Comparison of ENCODE assay signal across 1 cellular context in the genomic region with DNA sequence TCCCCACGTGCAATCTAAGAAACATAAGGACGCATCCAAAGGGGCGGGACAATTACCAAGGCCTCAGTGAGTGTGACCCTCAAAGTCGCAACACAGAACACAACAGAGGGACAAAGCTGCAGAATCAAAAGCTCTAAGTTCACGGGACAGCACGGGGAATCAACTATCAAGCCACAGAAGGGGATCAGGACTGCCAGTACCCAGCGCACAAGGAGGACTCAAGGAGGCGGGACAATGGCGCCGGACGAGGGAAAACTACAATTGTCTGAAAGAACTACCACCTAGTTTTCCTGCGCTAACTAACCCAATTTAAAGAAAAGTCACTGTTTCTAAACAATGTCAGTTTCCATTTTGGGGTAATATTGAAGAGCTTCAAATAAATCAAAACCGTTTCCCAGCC.
TF ChIP-seq lines count a peak whose summit lies in the region.

No MANE protein-coding gene starts in this region.

TF ChIP-seq in HepG2, 621 proteins besides CTCF, POLR2A, EP300 and RAD21:
- no peak for TF ChIP-seq SP5 (CRISPR knock-in tag; IDR thresholded peaks at IDR 0.05; ENCODE audit: borderline replicate concordance, low read depth)
- TF ChIP-seq, protein P1, sequence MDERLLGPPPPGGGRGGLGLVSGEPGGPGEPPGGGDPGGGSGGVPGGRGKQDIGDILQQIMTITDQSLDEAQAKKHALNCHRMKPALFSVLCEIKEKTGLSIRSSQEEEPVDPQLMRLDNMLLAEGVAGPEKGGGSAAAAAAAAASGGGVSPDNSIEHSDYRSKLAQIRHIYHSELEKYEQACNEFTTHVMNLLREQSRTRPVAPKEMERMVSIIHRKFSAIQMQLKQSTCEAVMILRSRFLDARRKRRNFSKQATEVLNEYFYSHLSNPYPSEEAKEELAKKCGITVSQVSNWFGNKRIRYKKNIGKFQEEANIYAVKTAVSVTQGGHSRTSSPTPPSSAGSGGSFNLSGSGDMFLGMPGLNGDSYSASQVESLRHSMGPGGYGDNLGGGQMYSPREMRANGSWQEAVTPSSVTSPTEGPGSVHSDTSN (CRISPR knock-in tag; IDR thresholded peaks at IDR 0.05): no peak
- no peak for TF ChIP-seq ZZZ3 (CRISPR knock-in tag; IDR thresholded peaks at IDR 0.05; ENCODE audit: borderline replicate concordance)
- no peak for TF ChIP-seq MAFK (conservative IDR thresholded peaks at IDR 0.05 in 1 of 2, IDR thresholded peaks at IDR 0.05 in 1 of 2; ENCODE audit: low read length in 2 of 2)
- TF ChIP-seq ETV6 (CRISPR knock-in tag; conservative IDR thresholded peaks at IDR 0.05): no peak
- TF ChIP-seq ZNF207 (IDR thresholded peaks at IDR 0.05; ENCODE audit: borderline replicate concordance): no peak
- TF ChIP-seq ISL2 (CRISPR knock-in tag; IDR thresholded peaks at IDR 0.05): no peak
- TF ChIP-seq TAF1 (CRISPR knock-in tag; IDR thresholded peaks at IDR 0.05): no peak
- no peak for TF ChIP-seq ZNF792 (CRISPR knock-in tag; IDR thresholded peaks at IDR 0.05)
- no peak for TF ChIP-seq NCOR1 (IDR thresholded peaks at IDR 0.05; ENCODE audit: borderline replicate concordance, low read length)
- TF ChIP-seq NFE2L1 (CRISPR knock-in tag; IDR thresholded peaks at IDR 0.05; ENCODE audit: borderline replicate concordance): no peak
- TF ChIP-seq, protein P2, sequence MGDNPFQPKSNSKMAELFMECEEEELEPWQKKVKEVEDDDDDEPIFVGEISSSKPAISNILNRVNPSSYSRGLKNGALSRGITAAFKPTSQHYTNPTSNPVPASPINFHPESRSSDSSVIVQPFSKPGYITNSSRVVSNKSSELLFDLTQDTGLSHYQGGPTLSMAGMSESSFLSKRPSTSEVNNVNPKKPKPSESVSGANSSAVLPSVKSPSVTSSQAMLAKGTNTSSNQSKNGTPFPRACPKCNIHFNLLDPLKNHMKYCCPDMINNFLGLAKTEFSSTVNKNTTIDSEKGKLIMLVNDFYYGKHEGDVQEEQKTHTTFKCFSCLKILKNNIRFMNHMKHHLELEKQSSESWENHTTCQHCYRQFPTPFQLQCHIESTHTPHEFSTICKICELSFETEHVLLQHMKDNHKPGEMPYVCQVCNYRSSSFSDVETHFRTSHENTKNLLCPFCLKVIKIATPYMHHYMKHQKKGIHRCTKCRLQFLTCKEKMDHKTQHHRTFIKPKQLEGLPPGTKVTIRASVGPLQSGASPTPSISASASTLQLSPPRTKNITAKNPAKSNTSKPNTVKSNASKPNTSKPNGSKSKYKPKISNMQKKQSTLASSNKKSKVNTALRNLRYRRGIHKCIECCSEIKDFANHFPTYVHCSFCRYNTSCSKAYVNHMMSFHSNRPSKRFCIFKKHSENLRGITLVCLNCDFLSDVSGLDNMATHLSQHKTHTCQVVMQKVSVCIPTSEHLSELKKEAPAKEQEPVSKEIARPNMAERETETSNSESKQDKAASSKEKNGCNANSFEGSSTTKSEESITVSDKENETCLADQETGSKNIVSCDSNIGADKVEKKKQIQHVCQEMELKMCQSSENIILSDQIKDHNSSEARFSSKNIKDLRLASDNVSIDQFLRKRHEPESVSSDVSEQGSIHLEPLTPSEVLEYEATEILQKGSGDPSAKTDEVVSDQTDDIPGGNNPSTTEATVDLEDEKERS (CRISPR knock-in tag; IDR thresholded peaks at IDR 0.05): no peak
- TF ChIP-seq ZNF619 (CRISPR knock-in tag; IDR thresholded peaks at IDR 0.05): no peak
- no peak for TF ChIP-seq SATB2 (CRISPR knock-in tag; IDR thresholded peaks at IDR 0.05)
- TF ChIP-seq, protein P3, sequence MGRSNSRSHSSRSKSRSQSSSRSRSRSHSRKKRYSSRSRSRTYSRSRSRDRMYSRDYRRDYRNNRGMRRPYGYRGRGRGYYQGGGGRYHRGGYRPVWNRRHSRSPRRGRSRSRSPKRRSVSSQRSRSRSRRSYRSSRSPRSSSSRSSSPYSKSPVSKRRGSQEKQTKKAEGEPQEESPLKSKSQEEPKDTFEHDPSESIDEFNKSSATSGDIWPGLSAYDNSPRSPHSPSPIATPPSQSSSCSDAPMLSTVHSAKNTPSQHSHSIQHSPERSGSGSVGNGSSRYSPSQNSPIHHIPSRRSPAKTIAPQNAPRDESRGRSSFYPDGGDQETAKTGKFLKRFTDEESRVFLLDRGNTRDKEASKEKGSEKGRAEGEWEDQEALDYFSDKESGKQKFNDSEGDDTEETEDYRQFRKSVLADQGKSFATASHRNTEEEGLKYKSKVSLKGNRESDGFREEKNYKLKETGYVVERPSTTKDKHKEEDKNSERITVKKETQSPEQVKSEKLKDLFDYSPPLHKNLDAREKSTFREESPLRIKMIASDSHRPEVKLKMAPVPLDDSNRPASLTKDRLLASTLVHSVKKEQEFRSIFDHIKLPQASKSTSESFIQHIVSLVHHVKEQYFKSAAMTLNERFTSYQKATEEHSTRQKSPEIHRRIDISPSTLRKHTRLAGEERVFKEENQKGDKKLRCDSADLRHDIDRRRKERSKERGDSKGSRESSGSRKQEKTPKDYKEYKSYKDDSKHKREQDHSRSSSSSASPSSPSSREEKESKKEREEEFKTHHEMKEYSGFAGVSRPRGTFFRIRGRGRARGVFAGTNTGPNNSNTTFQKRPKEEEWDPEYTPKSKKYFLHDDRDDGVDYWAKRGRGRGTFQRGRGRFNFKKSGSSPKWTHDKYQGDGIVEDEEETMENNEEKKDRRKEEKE (IDR thresholded peaks at IDR 0.05): no peak
- TF ChIP-seq ZNF256 (CRISPR knock-in tag; conservative IDR thresholded peaks at IDR 0.05): no peak
- no peak for TF ChIP-seq ZNF17 (CRISPR knock-in tag; IDR thresholded peaks at IDR 0.05)
- no peak for TF ChIP-seq ATF7-NPFF (CRISPR knock-in tag; IDR thresholded peaks at IDR 0.05; ENCODE audit: low read depth)
